ENCODE assay signal across 8 cellular contexts in genomic region chr2:46297546-46298271, GRCh38.
A peak's percentile ranks its signal among the peaks of the same experiment; 100 is the strongest.
DNase-seq lines count a peak whose midpoint lies in the region; ATAC-seq, FAIRE-seq and TF ChIP-seq lines count a peak whose summit lies in the region.

No MANE protein-coding gene starts in this region.

- DNase-seq in AG08396 (ENCODE audit: low spot score): peak; percentile 44
- peak; percentile 57 for DNase-seq in GM19239 (ENCODE audit: insufficient read length, low spot score)
- DNase-seq in astrocyte of the cerebellum (ENCODE audit: low read depth): no peak
- DNase-seq in iPS-NIHi7 (ENCODE audit: extremely low spot score): peak; percentile 67
- peak; percentile 48 to 56 for DNase-seq in stimulated activated CD4-positive, alpha-beta T cell treated with anti-CD3 and anti-CD28 coated beads, Interleukin-15, amount 100 ng/mL, for 1 hour (ENCODE audit: low read depth in 1 of 2, low spot score in 1 of 2)
- DNase-seq in NCI-H2107 treated with DMSO at 0.1 percent for 48 hours (lab: John Stamatoyannopoulos, UW; ENCODE audit: unreplicated experiment): no peak

- H3K4me3 ChIP-seq in astrocyte of the cerebellum (ENCODE audit: low read depth, low read length): peak overlapping the region; percentile 55

- in situ Hi-C loops in astrocyte of the cerebellum (cut with HindIII; ENCODE audit: low sequenced_read_pairs): no loop called here

- peak overlapping the region; percentile 85 for H3K27ac Mint-ChIP-seq in T-helper 1 cell treated with Interleukin-12 subunit alpha and Interleukin-12 subunit beta and Interleukin-4 antibody, amounts not matched to agents 30 μg/mL and 1 μg/mL, for 36 hours

- ATAC-seq in HG03521 (IDR thresholded peaks at IDR 0.05; ENCODE audit: unreplicated experiment): peak; percentile 23

- H3K36me3 Mint-ChIP-seq in T-helper 1 cell treated with Interleukin-12 subunit alpha and Interleukin-12 subunit beta and Interleukin-4 antibody, amounts not matched to agents 30 μg/mL and 1 μg/mL, for 36 hours (ENCODE audit: low read depth): peaks cover 1% of the 10 kb centered on the region

- H3K27me3 Mint-ChIP-seq in T-helper 1 cell treated with Interleukin-12 subunit alpha and Interleukin-12 subunit beta and Interleukin-4 antibody, amounts not matched to agents 30 μg/mL and 1 μg/mL, for 36 hours (ENCODE audit: low read depth): peaks cover 88% of the 10 kb centered on the region

- peaks cover 32% of the 10 kb centered on the region for H3K4me1 Mint-ChIP-seq in T-helper 1 cell treated with Interleukin-12 subunit alpha and Interleukin-12 subunit beta and Interleukin-4 antibody, amounts not matched to agents 30 μg/mL and 1 μg/mL, for 36 hours (ENCODE audit: low read depth)

- no peak for FAIRE-seq in GM19239 (lab: Jason Lieb, UNC)

- H3K4me3 Mint-ChIP-seq in T-helper 1 cell treated with Interleukin-12 subunit alpha and Interleukin-12 subunit beta and Interleukin-4 antibody, amounts not matched to agents 30 μg/mL and 1 μg/mL, for 36 hours: peak overlapping the region; percentile 93

- H3K9me3 Mint-ChIP-seq in T-helper 1 cell treated with Interleukin-12 subunit alpha and Interleukin-12 subunit beta and Interleukin-4 antibody, amounts not matched to agents 30 μg/mL and 1 μg/mL, for 36 hours: no peaks in the 10 kb centered on the region

- TF ChIP-seq CTCF in astrocyte of the cerebellum (IDR thresholded peaks at IDR 0.05; ENCODE audit: low read depth, low read length, missing control alignments): no peak

Comparison
In these comparisons a context has a peak if more than half of its experiments do, and no peak if none do; other contexts are left out.
1. DNase-seq: peak in AG08396 (single experiment), GM19239 (single experiment), iPS-NIHi7 (single experiment) and stimulated activated CD4-positive, alpha-beta T cell treated with anti-CD3 and anti-CD28 coated beads, Interleukin-15, amount 100 ng/mL, for 1 hour (2 of 2); none in astrocyte of the cerebellum (single experiment) and NCI-H2107 treated with DMSO at 0.1 percent for 48 hours (single experiment).